17 cellular contexts compared by ENCODE assay signal in the genomic region with DNA sequence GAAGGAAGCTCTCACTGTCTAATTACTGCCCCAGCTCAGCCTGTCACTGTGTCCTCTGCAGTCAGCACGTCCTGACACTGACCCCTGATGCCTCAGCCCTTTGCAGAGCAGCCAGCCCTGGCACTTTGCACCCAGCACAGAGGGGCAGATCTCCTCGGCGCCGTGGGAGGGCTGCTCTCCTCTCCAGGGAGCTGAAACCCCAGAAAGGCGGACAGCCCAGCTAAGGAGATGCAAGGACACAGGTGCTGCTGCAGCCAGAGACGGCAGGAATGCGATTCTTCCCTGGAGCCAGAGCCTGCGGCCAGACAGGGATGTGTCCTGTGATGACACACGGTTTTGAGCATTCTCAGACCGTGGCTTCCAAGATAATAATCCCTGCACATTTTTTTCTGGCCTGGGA. TPM values are rescaled to one million over a fixed set of nuclear protein-coding genes. Genes with fewer than 3 reads are reported as not detected.
"Had no signal": no experiment of that assay in that cellular context is flagged by ENCODE, and none has a peak within 500 bp of the region (broad histone marks: within the 10 kb centered on the region; RNA-seq: fewer than 3 reads in every experiment).

No MANE protein-coding gene starts in this region.

- ATAC-seq: left cardiac atrium, lower lobe of right lung had no signal

- H3K36me3 Mint-ChIP-seq: activated CD4-positive, alpha-beta memory T cell treated with anti-CD3 and anti-CD28 coated beads for 36 hours; activated naive CD8-positive, alpha-beta T cell treated with anti-CD3 and anti-CD28 coated beads, Interleukin-2, amount 10 ng/mL, durations not matched to agents 7 days and 5 days had no signal

- H3K27me3 ChIP-seq: thyroid gland had no signal

- H3K27ac ChIP-seq: breast epithelium, lower lobe of right lung, neutrophil, right atrium auricular region, thyroid gland had no signal

- H3K4me1 ChIP-seq: breast epithelium, lower lobe of right lung, right atrium auricular region, thyroid gland had no signal

- H3K9me3 ChIP-seq: thyroid gland had no signal

- H3K4me3 ChIP-seq: breast epithelium, lower lobe of right lung, right atrium auricular region, smooth muscle cell, thyroid gland had no signal

- DNase-seq: activated CD4-positive, alpha-beta memory T cell treated with anti-CD3 and anti-CD28 coated beads for 36 hours; activated CD4-positive, CD25-positive, alpha-beta regulatory T cell treated with anti-CD3 and anti-CD28 coated beads, Interleukin-2, amount 50 U/mL, for 72 hours; activated CD8-positive, alpha-beta memory T cell treated with anti-CD3 and anti-CD28 coated beads, Interleukin-2, amount 50 U/mL, for 4 hours; activated naive CD8-positive, alpha-beta T cell treated with anti-CD3 and anti-CD28 coated beads, Interleukin-2, amount 10 ng/mL, durations not matched to agents 7 days and 5 days; anterior cingulate cortex; glutamatergic neuron; left cardiac atrium; lower lobe of right lung; naive B cell; thyroid gland had no signal

- H3K4me3 Mint-ChIP-seq: activated CD4-positive, alpha-beta memory T cell treated with anti-CD3 and anti-CD28 coated beads for 36 hours; activated naive CD8-positive, alpha-beta T cell treated with anti-CD3 and anti-CD28 coated beads, Interleukin-2, amount 10 ng/mL, durations not matched to agents 7 days and 5 days; mesothelial cell of epicardium; naive B cell had no signal

- H3K4me1 Mint-ChIP-seq: activated naive CD8-positive, alpha-beta T cell treated with anti-CD3 and anti-CD28 coated beads, Interleukin-2, amount 10 ng/mL, durations not matched to agents 7 days and 5 days; mesothelial cell of epicardium; naive B cell had no signal

- H3K36me3 ChIP-seq: breast epithelium, lower lobe of right lung, neutrophil, right atrium auricular region, thyroid gland had no signal

- H3K4me2 ChIP-seq: smooth muscle cell had no signal

- H3K27ac Mint-ChIP-seq: activated CD4-positive, alpha-beta memory T cell treated with anti-CD3 and anti-CD28 coated beads for 36 hours; activated naive CD8-positive, alpha-beta T cell treated with anti-CD3 and anti-CD28 coated beads, Interleukin-2, amount 10 ng/mL, durations not matched to agents 7 days and 5 days; mesothelial cell of epicardium; naive B cell had no signal

RNA-seq across cellular contexts. Expression of a gene that starts 34.5 kb away (rescaled TPM):
- total RNA-seq: activated CD4-positive, alpha-beta memory T cell treated with anti-CD3 and anti-CD28 coated beads for 36 hours; activated naive CD8-positive, alpha-beta T cell treated with anti-CD3 and anti-CD28 coated beads, Interleukin-2, amount 10 ng/mL, durations not matched to agents 7 days and 5 days; breast epithelium; cerebellum; dermis microvascular lymphatic vessel endothelial cell; left cardiac atrium; lower lobe of right lung; mesothelial cell of epicardium; right atrium auricular region; smooth muscle cell; thyroid gland had no signal
